9 cellular contexts compared by ENCODE assay signal in genomic region chr12:1531654-1532366, GRCh38.
DNase-seq lines count a peak whose midpoint lies in the region; TF ChIP-seq lines count a peak whose summit lies in the region.
"Had no signal": no experiment of that assay in that cellular context is flagged by ENCODE, and none has a peak within 500 bp of the region (broad histone marks: within the 10 kb centered on the region; RNA-seq: fewer than 3 reads in every experiment).

No MANE protein-coding gene starts in this region.

- H3K9me3 ChIP-seq in hepatocyte (ENCODE audit: low read depth) (no peaks in the 10 kb centered on the region), stomach (no peaks in the 10 kb centered on the region)

- H3K9me3 Mint-ChIP-seq in activated CD4-positive, alpha-beta memory T cell treated with anti-CD3 and anti-CD28 coated beads, Interleukin-2, amount 10 ng/mL, durations not matched to agents 7 days and 5 days = no peaks in the 10 kb centered on the region
- H3K9me3 Mint-ChIP-seq in activated CD4-positive, alpha-beta memory T cell treated with anti-CD3 and anti-CD28 coated beads for 36 hours = no peaks in the 10 kb centered on the region

- H3K27ac Mint-ChIP-seq in activated CD4-positive, alpha-beta memory T cell treated with anti-CD3 and anti-CD28 coated beads, Interleukin-2, amount 10 ng/mL, durations not matched to agents 7 days and 5 days = no peak overlapping the region
- no peak overlapping the region for H3K27ac Mint-ChIP-seq in activated CD4-positive, alpha-beta memory T cell treated with anti-CD3 and anti-CD28 coated beads for 36 hours

- 72% methylated on average over 24 of the region's 26 CpGs for WGBS in hepatocyte (ENCODE audit: low lambda C conversion rate, missing lambda C conversion rate)
- 46 to 64% (median 49%) methylated on average over 10 to 26 of the region's 26 CpGs for WGBS in stomach, 5 donors

- H3K79me2 ChIP-seq in hepatocyte = peaks cover 10% of the 10 kb centered on the region

- no peak for DNase-seq in activated CD4-positive, alpha-beta memory T cell treated with anti-CD3 and anti-CD28 coated beads, Interleukin-2, amount 10 ng/mL, durations not matched to agents 7 days and 5 days
- no peak for DNase-seq in activated CD4-positive, alpha-beta memory T cell treated with anti-CD3 and anti-CD28 coated beads for 36 hours
- no peak for DNase-seq in hepatocyte (ENCODE audit: low spot score)
- DNase-seq in stomach = no peak
- no peak for DNase-seq in NCI-H2196 (lab: John Stamatoyannopoulos, UW; ENCODE audit: unreplicated experiment)
- no peak for DNase-seq in NCI-H345 treated with DMSO at 0.1 percent for 48 hours (lab: John Stamatoyannopoulos, UW; ENCODE audit: unreplicated experiment)
- no peak for DNase-seq in MV-4-11 (lab: John Stamatoyannopoulos, UW)
- DNase-seq: COR-L47 had no signal

- CTCF ChIA-PET in activated CD4-positive, alpha-beta memory T cell treated with anti-CD3 and anti-CD28 coated beads, Interleukin-2, amount 10 ng/mL, durations not matched to agents 7 days and 5 days (lab: Charles Lee) = interaction anchor here (3.7 kb wide), 1 partner anchor 414 kb away, joined by 22 read pairs; no protein-coding TSS in a partner anchor
- CTCF ChIA-PET in activated CD4-positive, alpha-beta memory T cell treated with anti-CD3 and anti-CD28 coated beads for 36 hours (lab: Charles Lee) = interaction anchor here (1.0 kb wide), 1 partner anchor 413 kb away, joined by 3 read pairs; no protein-coding TSS in a partner anchor

- intact Hi-C loops in activated CD4-positive, alpha-beta memory T cell treated with anti-CD3 and anti-CD28 coated beads for 36 hours (cut with micrococcal nuclease) = loop anchor here (2.0 to 5.0 kb wide), 3 partner anchors 57 to 75 kb away; partner anchors contain the start of gene FBXL14
- intact Hi-C loops in stomach (cut with DNase I; ENCODE audit: low total_unique reads) = no loop called here

- H3K36me3 ChIP-seq in hepatocyte (replicated peaks; ENCODE audit: insufficient read depth, low read depth) (no peaks in the 10 kb centered on the region), stomach (no peaks in the 10 kb centered on the region)

- no peak for TF ChIP-seq POLR2A in stomach (IDR thresholded peaks at IDR 0.05)

- peaks cover 38% of the 10 kb centered on the region for H3K4me1 Mint-ChIP-seq in activated CD4-positive, alpha-beta memory T cell treated with anti-CD3 and anti-CD28 coated beads, Interleukin-2, amount 10 ng/mL, durations not matched to agents 7 days and 5 days
- H3K4me1 Mint-ChIP-seq in activated CD4-positive, alpha-beta memory T cell treated with anti-CD3 and anti-CD28 coated beads for 36 hours (ENCODE audit: low read depth) = peaks cover 29% of the 10 kb centered on the region

- no peaks in the 10 kb centered on the region for H3K9me2 ChIP-seq in hepatocyte (replicated peaks; ENCODE audit: insufficient read depth)

- peaks cover 2% of the 10 kb centered on the region for H3K36me3 Mint-ChIP-seq in activated CD4-positive, alpha-beta memory T cell treated with anti-CD3 and anti-CD28 coated beads, Interleukin-2, amount 10 ng/mL, durations not matched to agents 7 days and 5 days (ENCODE audit: low read depth)
- no peaks in the 10 kb centered on the region for H3K36me3 Mint-ChIP-seq in activated CD4-positive, alpha-beta memory T cell treated with anti-CD3 and anti-CD28 coated beads for 36 hours

- H3K4me1 ChIP-seq in hepatocyte (ENCODE audit: insufficient read depth) = peaks cover 4% of the 10 kb centered on the region
- H3K4me1 ChIP-seq in stomach = peaks cover 13 to 37% (median 27%) of the 10 kb centered on the region in 4 donors

- H3K27me3 Mint-ChIP-seq in activated CD4-positive, alpha-beta memory T cell treated with anti-CD3 and anti-CD28 coated beads, Interleukin-2, amount 10 ng/mL, durations not matched to agents 7 days and 5 days = peaks cover 75% of the 10 kb centered on the region
- peaks cover 57% of the 10 kb centered on the region for H3K27me3 Mint-ChIP-seq in activated CD4-positive, alpha-beta memory T cell treated with anti-CD3 and anti-CD28 coated beads for 36 hours

- H3K27ac ChIP-seq in hepatocyte = no peak overlapping the region
- H3K27ac ChIP-seq in stomach = peak overlapping the region in 2 of 5 donors; percentile 44 to 60

- H3K4me3 ChIP-seq in WI38 (ENCODE audit: low read depth, low read length) (peak overlapping the region; percentile 82), hepatocyte (no peak overlapping the region), stomach (peak overlapping the region; percentile 52 to 71 (median 66))

- H3K4me3 Mint-ChIP-seq in activated CD4-positive, alpha-beta memory T cell treated with anti-CD3 and anti-CD28 coated beads, Interleukin-2, amount 10 ng/mL, durations not matched to agents 7 days and 5 days = peak overlapping the region; percentile 61
- H3K4me3 Mint-ChIP-seq in activated CD4-positive, alpha-beta memory T cell treated with anti-CD3 and anti-CD28 coated beads for 36 hours = no peak overlapping the region

- H3K27me3 ChIP-seq in hepatocyte (peaks cover 57% of the 10 kb centered on the region), stomach (peaks cover 0 to 95% (median 50%) of the 10 kb centered on the region in 3 donors)

- no peak for TF ChIP-seq EP300 in stomach (IDR thresholded peaks at IDR 0.05)

- POLR2A ChIA-PET in activated CD4-positive, alpha-beta memory T cell treated with anti-CD3 and anti-CD28 coated beads, Interleukin-2, amount 10 ng/mL, durations not matched to agents 7 days and 5 days (lab: Charles Lee) = interaction anchor here (1.2 kb wide), 1 partner anchor 57 kb away, joined by 4 read pairs; no protein-coding TSS in a partner anchor
- POLR2A ChIA-PET in activated CD4-positive, alpha-beta memory T cell treated with anti-CD3 and anti-CD28 coated beads for 36 hours (lab: Charles Lee) = interaction anchor here (1.1 kb wide), 1 partner anchor 582 kb away, joined by 3 read pairs; the partner anchor contains the start of gene RAD52

- no peak for TF ChIP-seq CTCF in WI38 (IDR thresholded peaks at IDR 0.05; ENCODE audit: low read depth, low read length)
- TF ChIP-seq CTCF in hepatocyte (IDR thresholded peaks at IDR 0.05; ENCODE audit: poor library complexity) = no peak
- TF ChIP-seq CTCF in stomach (IDR thresholded peaks at IDR 0.05) = no peak

- peak overlapping the region; percentile 52 for H2AFZ ChIP-seq in hepatocyte

- no peaks in the 10 kb centered on the region for H4K20me1 ChIP-seq in hepatocyte (ENCODE audit: insufficient read depth, poor library complexity, severe bottlenecking)

- peak overlapping the region; percentile 96 for H3K4me2 ChIP-seq in hepatocyte
